ENCODE assay signal across 24 cellular contexts in genomic region chr6:44005507-44005903, GRCh38.
DNase-seq lines count a peak whose midpoint lies in the region; ATAC-seq and TF ChIP-seq lines count a peak whose summit lies in the region.
"Had no signal": no experiment of that assay in that cellular context is flagged by ENCODE, and none has a peak within 500 bp of the region (broad histone marks: within the 10 kb centered on the region; RNA-seq: fewer than 3 reads in every experiment).

No MANE protein-coding gene starts in this region.

- peaks cover 75% of the 10 kb centered on the region for H3K4me1 ChIP-seq in A673 (ENCODE audit: insufficient read depth, low read length, poor library complexity, severe bottlenecking)
- H3K4me1 ChIP-seq in IMR-90 (ENCODE audit: control insufficient read depth, insufficient read depth, low read length): peaks cover 33% of the 10 kb centered on the region
- peaks cover 59% of the 10 kb centered on the region for H3K4me1 ChIP-seq in cardiac muscle cell (ENCODE audit: low read depth)
- H3K4me1 ChIP-seq in body of pancreas: peaks cover 55% of the 10 kb centered on the region
- H3K4me1 ChIP-seq: HAP-1 had no signal

- no peaks in the 10 kb centered on the region for H3K27me3 ChIP-seq in A673 (replicated peaks; ENCODE audit: insufficient read depth, low read depth, low read length, poor library complexity)
- H3K27me3 ChIP-seq in IMR-90 (ENCODE audit: control insufficient read depth, insufficient read depth, low read length): no peaks in the 10 kb centered on the region
- no peaks in the 10 kb centered on the region for H3K27me3 ChIP-seq in cardiac muscle cell
- H3K27me3 ChIP-seq in body of pancreas: no peaks in the 10 kb centered on the region
- H3K27me3 ChIP-seq: BE2C had no signal

- in situ Hi-C loops in IMR-90 (cut with MboI; ENCODE audit: low sequenced_read_pairs): no loop called here

- H3K27ac ChIP-seq in A673 (ENCODE audit: low read depth, low read length, poor library complexity, severe bottlenecking) (peak overlapping the region; percentile 92), IMR-90 (ENCODE audit: insufficient read depth, low read length) (no peak overlapping the region; the same call in 1 of the 2 replicates), cardiac muscle cell (peak overlapping the region; percentile 84), body of pancreas (no peak overlapping the region)
- H3K27ac ChIP-seq: KMS-11, lower lobe of right lung, prostate gland, thoracic aorta had no signal

- TF ChIP-seq RAD21 in IMR-90 (IDR thresholded peaks at IDR 0.05; ENCODE audit: low read length): no peak

- H3K4me1 Mint-ChIP-seq in nephron progenitor cell: peaks cover 51% of the 10 kb centered on the region

- H2BK120ac ChIP-seq in IMR-90 (ENCODE audit: low read depth, low read length): peak overlapping the region; percentile 67

- peak overlapping the region; percentile 99 for H2AK5ac ChIP-seq in IMR-90 (ENCODE audit: low read depth, low read length)

- H2BK5ac ChIP-seq in IMR-90 (ENCODE audit: low read depth, low read length, poor library complexity, severe bottlenecking): peak overlapping the region; percentile 50

- H3K27me3 Mint-ChIP-seq in nephron progenitor cell (ENCODE audit: low read depth, poor library complexity): peaks cover 59% of the 10 kb centered on the region

- peak overlapping the region; percentile 15 for H2AFZ ChIP-seq in IMR-90 (replicated peaks; ENCODE audit: low read length, poor library complexity)

- POLR2A ChIA-PET in A673 (lab: Charles Lee; ENCODE audit: low non-redundant PET): no interaction called here
- POLR2A ChIA-PET in IMR-90 (lab: Charles Lee; ENCODE audit: unreplicated experiment): no interaction called here

- peak overlapping the region; percentile 89 for H4K91ac ChIP-seq in IMR-90 (ENCODE audit: insufficient read depth, low read depth, low read length)

- peaks cover 11% of the 10 kb centered on the region for H3K9me1 ChIP-seq in IMR-90 (ENCODE audit: insufficient read depth, low read length)

- CTCF ChIA-PET in A673 (lab: Charles Lee) (interaction anchor here (0.6 to 1.5 kb wide), 3 partner anchors 73 to 236 kb away, joined by 3 to 5 read pairs (median 5); no protein-coding TSS in a partner anchor), IMR-90 (lab: Yijun Ruan, JAX) (interaction anchor here (0.9 kb wide), 1 partner anchor 47 kb away, joined by 3 read pairs; no protein-coding TSS in a partner anchor)

- peak overlapping the region; percentile 83; the same call in 1 of the 2 replicates for H4K5ac ChIP-seq in IMR-90 (ENCODE audit: low read depth, low read length)

- WGBS in IMR-90 (ENCODE audit: extremely low coverage in 2 of 2, insufficient read length in 1 of 2), 2 experiments: 90% methylated on average over 2 of the region's 3 CpGs; no CpG with 5 or more reads in 1 of the 2 experiments
- 38 to 40% methylated on average over 3 of the region's 3 CpGs for WGBS in body of pancreas, 2 donors

- BruUV-seq in A673 (replicated peaks; lab: Mats Ljungman, UMichigan) (no TSS peak), IMR-90 (replicated peaks; lab: Mats Ljungman, UMichigan) (no TSS peak)

- peak overlapping the region; percentile 91; the same call in 2 of the 3 replicates for H2BK15ac ChIP-seq in IMR-90 (ENCODE audit: low read depth, low read length)

- no peak overlapping the region for H3K4me3 Mint-ChIP-seq in nephron progenitor cell
- H3K4me3 Mint-ChIP-seq: activated CD4-positive, alpha-beta memory T cell treated with anti-CD3 and anti-CD28 coated beads, Interleukin-2, amount 10 ng/mL, durations not matched to agents 7 days and 5 days had no signal

- no peaks in the 10 kb centered on the region for H3K9me3 Mint-ChIP-seq in nephron progenitor cell
- H3K9me3 Mint-ChIP-seq: activated CD4-positive, alpha-beta memory T cell treated with anti-CD3 and anti-CD28 coated beads, Interleukin-2, amount 10 ng/mL, durations not matched to agents 7 days and 5 days; activated naive CD4-positive, alpha-beta T cell treated with anti-CD3 and anti-CD28 coated beads, Interleukin-2, amount 50 U/mL, for 72 hours; activated T-helper 2 cell treated with anti-CD3 and anti-CD28 coated beads, Interferon-gamma antibody, Interleukin-2, Interleukin-4, amounts not matched to agents 10 μg/mL and 5 μg/mL and 100 μg/mL, durations not matched to agents 14 hours and 24 hours and 36 hours had no signal

- H3K36me3 ChIP-seq in A673 (ENCODE audit: insufficient read depth, low read length, poor library complexity, severe bottlenecking) (no peaks in the 10 kb centered on the region), IMR-90 (ENCODE audit: control insufficient read depth, insufficient read depth, low read length) (no peaks in the 10 kb centered on the region), cardiac muscle cell (no peaks in the 10 kb centered on the region), body of pancreas (replicated peaks in 1 of 2; ENCODE audit: insufficient read depth in 1 of 2, low read depth in 2 of 2) (no peaks in the 10 kb centered on the region)
- H3K36me3 ChIP-seq: BE2C, gastroesophageal sphincter, HAP-1, lower lobe of right lung, prostate gland, thoracic aorta had no signal

- H2BK20ac ChIP-seq in IMR-90 (ENCODE audit: low read depth, low read length): peak overlapping the region; percentile 92

- H2AK9ac ChIP-seq in IMR-90 (replicated peaks; ENCODE audit: low read depth, low read length, poor library complexity): peak overlapping the region; percentile 86

- H3K9ac ChIP-seq in IMR-90 (ENCODE audit: low read depth, low read length): no peak overlapping the region
- H3K9ac ChIP-seq: KMS-11 had no signal

- H3K27ac Mint-ChIP-seq in nephron progenitor cell: peak overlapping the region; percentile 48
- H3K27ac Mint-ChIP-seq: activated CD4-positive, alpha-beta memory T cell treated with anti-CD3 and anti-CD28 coated beads, Interleukin-2, amount 10 ng/mL, durations not matched to agents 7 days and 5 days; activated naive CD4-positive, alpha-beta T cell treated with anti-CD3 and anti-CD28 coated beads, Interleukin-2, amount 50 U/mL, for 72 hours; activated T-helper 2 cell treated with anti-CD3 and anti-CD28 coated beads, Interferon-gamma antibody, Interleukin-2, Interleukin-4, amounts not matched to agents 10 μg/mL and 5 μg/mL and 100 μg/mL, durations not matched to agents 14 hours and 24 hours and 36 hours had no signal

- H3K14ac ChIP-seq in IMR-90 (replicated peaks; ENCODE audit: low read depth, low read length): peak overlapping the region; percentile 78

- H3K79me1 ChIP-seq in IMR-90 (ENCODE audit: low read depth in 1 of 2, low read length in 2 of 2): no peaks in the 10 kb centered on the region

- no peak overlapping the region for H3K4me2 ChIP-seq in IMR-90 (ENCODE audit: low read depth, low read length)
- H3K4me2 ChIP-seq: KMS-11 had no signal

- TF ChIP-seq POLR2A in IMR-90 (IDR thresholded peaks at IDR 0.05; ENCODE audit: low read depth, low read length) (no peak), body of pancreas (IDR thresholded peaks at IDR 0.05) (no peak)

- H3K4me3 ChIP-seq in A673 (ENCODE audit: low read depth, low read length, poor library complexity, severe bottlenecking) (no peak overlapping the region), IMR-90 (ENCODE audit: insufficient read depth, low read depth, low read length) (no peak overlapping the region), cardiac muscle cell (no peak overlapping the region), body of pancreas (no peak overlapping the region)
- H3K4me3 ChIP-seq: gastroesophageal sphincter, HAP-1, lower lobe of right lung, prostate gland, thoracic aorta had no signal

- H4K8ac ChIP-seq in IMR-90 (ENCODE audit: low read depth in 2 of 2, low read length in 2 of 2): peak overlapping the region; percentile 20 to 42; a peak in 2 of 4 replicates

- H3K9me3 ChIP-seq in A673 (ENCODE audit: low read depth, low read length, poor library complexity, severe bottlenecking): no peaks in the 10 kb centered on the region
- H3K9me3 ChIP-seq in IMR-90 (ENCODE audit: control insufficient read depth, insufficient read depth, low read length): no peaks in the 10 kb centered on the region
- no peaks in the 10 kb centered on the region for H3K9me3 ChIP-seq in cardiac muscle cell (ENCODE audit: low read depth)
- no peaks in the 10 kb centered on the region for H3K9me3 ChIP-seq in body of pancreas
- H3K9me3 ChIP-seq: BE2C, gastroesophageal sphincter, HAP-1, lower lobe of right lung, prostate gland, thoracic aorta had no signal

- no peaks in the 10 kb centered on the region for H3K36me3 Mint-ChIP-seq in nephron progenitor cell (ENCODE audit: low read depth)
- H3K36me3 Mint-ChIP-seq: activated naive CD4-positive, alpha-beta T cell treated with anti-CD3 and anti-CD28 coated beads, Interleukin-2, amount 50 U/mL, for 72 hours had no signal

- H3K23ac ChIP-seq in IMR-90 (ENCODE audit: low read depth, low read length): no peak overlapping the region; the same call in 1 of the 2 replicates

- H3K56ac ChIP-seq in IMR-90 (ENCODE audit: extremely low read depth, insufficient read depth, low read length): no peak overlapping the region

- dilution Hi-C loops in IMR-90 (cut with HindIII; ENCODE audit: low sequenced_read_pairs, unreplicated experiment): no loop called here

- no peaks in the 10 kb centered on the region for H4K20me1 ChIP-seq in IMR-90 (ENCODE audit: insufficient read depth, low read length)

- 0 out of 2 replicates have a peak overlapping the region, but pooled peaks have one; percentile 50 for H3K18ac ChIP-seq in IMR-90 (ENCODE audit: low read depth, low read length)

- peak overlapping the region; percentile 95 for H3K4ac ChIP-seq in IMR-90 (ENCODE audit: low read depth, low read length)

- no peak for DNase-seq in A673 (ENCODE audit: low spot score)
- DNase-seq in IMR-90: no peak
- DNase-seq in cardiac muscle cell (ENCODE audit: low read depth in 1 of 2, low spot score in 1 of 2): no peak
- no peak for DNase-seq in nephron progenitor cell
- no peak for DNase-seq in body of pancreas
- no peak for DNase-seq in activated CD8-positive, alpha-beta memory T cell treated with anti-CD3 and anti-CD28 coated beads for 24 hours
- DNase-seq: activated CD4-positive, alpha-beta memory T cell treated with anti-CD3 and anti-CD28 coated beads, Interleukin-2, amount 10 ng/mL, durations not matched to agents 7 days and 5 days; activated CD4-positive, CD25-positive, alpha-beta regulatory T cell treated with anti-CD3 and anti-CD28 coated beads, Interleukin-2, amount 50 U/mL, for 72 hours; BE2C; COR-L47; DMS79; GDM1; lower lobe of right lung; NCI-H748 treated with DMSO at 0.1 percent for 48 hours; stimulated activated naive CD8-positive, alpha-beta T cell treated with anti-CD3 and anti-CD28 coated beads, Interleukin-15, Interleukin-2, amounts not matched to agents 100 U/mL and 50 U/mL, for 24 hours had no signal

- no peak for ATAC-seq in IMR-90 (ENCODE audit: low read depth)
- no peak for ATAC-seq in body of pancreas
- no peak for ATAC-seq in HG02973 (IDR thresholded peaks at IDR 0.05; ENCODE audit: unreplicated experiment)
- no peak for ATAC-seq in GM18517 (IDR thresholded peaks at IDR 0.05; ENCODE audit: unreplicated experiment)
- ATAC-seq: activated naive CD4-positive, alpha-beta T cell treated with anti-CD3 and anti-CD28 coated beads, Interleukin-2, amount 50 U/mL, for 72 hours; gastroesophageal sphincter; lower lobe of right lung; stimulated activated naive CD8-positive, alpha-beta T cell treated with anti-CD3 and anti-CD28 coated beads, Interleukin-15, Interleukin-2, amounts not matched to agents 100 U/mL and 50 U/mL, for 24 hours had no signal

- no peak for TF ChIP-seq CTCF in A673 (conservative IDR thresholded peaks at IDR 0.05; ENCODE audit: low read depth, low read length)
- TF ChIP-seq CTCF in IMR-90 (conservative IDR thresholded peaks at IDR 0.05; ENCODE audit: low read depth, low read length): no peak
- no peak for TF ChIP-seq CTCF in cardiac muscle cell (IDR thresholded peaks at IDR 0.05; ENCODE audit: low read depth, low read length)
- TF ChIP-seq CTCF in nephron progenitor cell (IDR thresholded peaks at IDR 0.05): no peak
- no peak for TF ChIP-seq CTCF in body of pancreas (IDR thresholded peaks at IDR 0.05)

- intact Hi-C loops in A673 (cut with micrococcal nuclease; ENCODE audit: unreplicated experiment) (loop anchor here (1.0 to 2.0 kb wide), 2 partner anchors 68 to 339 kb away; no protein-coding TSS in a partner anchor), IMR-90 (cut with micrococcal nuclease) (no loop called here), body of pancreas (cut with DNase I) (no loop called here)

Comparison
In these comparisons a context has a peak if more than half of its experiments do, and no peak if none do; other contexts are left out.
1. H3K27ac ChIP-seq: peak in A673 (single experiment) and cardiac muscle cell (single experiment); none in IMR-90 (single experiment) and body of pancreas (0 of 4).